ENCODE assay signal across 1 cellular context in the genomic region with DNA sequence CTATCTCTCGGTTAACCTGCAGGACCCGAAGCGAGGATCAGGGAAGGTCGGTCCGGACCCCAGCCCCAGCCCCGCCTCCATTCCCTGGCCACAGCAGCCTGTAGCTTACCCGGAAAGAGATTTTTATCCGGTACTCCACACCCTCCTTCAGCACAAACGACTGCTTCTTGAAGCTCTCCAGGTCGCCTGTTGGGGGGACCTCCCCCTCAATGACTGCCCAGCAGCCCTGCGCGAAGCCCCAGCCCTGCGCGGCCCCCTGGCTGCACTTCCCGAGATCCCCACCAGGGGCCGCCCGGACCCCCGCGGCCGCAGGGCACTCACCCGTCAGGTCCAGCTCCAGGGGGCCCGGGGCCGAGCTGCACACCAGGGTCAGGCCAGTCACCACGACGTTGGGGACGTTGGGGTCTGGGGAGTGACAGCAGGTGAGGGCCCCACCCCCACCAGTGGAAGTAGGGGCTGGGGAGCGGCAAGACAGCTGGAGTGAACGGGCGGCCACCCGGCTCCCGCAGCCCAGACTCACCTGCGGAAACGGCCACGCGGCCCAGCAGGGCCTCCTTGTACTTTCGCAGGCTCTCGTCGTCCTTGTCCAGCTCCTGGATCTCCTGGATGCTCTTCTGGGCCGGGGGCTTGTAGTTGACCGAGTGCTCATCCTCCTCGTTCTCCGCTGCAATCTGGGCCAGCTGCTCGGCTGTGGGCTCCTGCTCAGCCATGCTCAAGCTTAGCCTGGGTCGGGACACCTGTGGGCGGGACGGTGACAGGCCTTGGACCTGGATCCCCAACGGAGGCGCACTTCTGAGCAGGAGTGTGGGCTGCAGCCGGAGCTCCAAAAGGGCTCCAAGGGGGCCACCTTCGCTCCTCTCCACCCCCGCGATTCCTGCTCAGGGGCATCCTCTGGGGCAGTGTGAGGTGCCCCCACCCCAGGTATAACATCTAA.
A peak's percentile ranks its signal among the peaks of the same experiment; 100 is the strongest.
TF ChIP-seq lines count a peak whose summit lies in the region.

No MANE protein-coding gene starts in this region.

TF ChIP-seq in HepG2, 621 proteins besides CTCF, POLR2A, EP300 and RAD21 (continued from another document and continues in another):
- TF ChIP-seq, protein P1, sequence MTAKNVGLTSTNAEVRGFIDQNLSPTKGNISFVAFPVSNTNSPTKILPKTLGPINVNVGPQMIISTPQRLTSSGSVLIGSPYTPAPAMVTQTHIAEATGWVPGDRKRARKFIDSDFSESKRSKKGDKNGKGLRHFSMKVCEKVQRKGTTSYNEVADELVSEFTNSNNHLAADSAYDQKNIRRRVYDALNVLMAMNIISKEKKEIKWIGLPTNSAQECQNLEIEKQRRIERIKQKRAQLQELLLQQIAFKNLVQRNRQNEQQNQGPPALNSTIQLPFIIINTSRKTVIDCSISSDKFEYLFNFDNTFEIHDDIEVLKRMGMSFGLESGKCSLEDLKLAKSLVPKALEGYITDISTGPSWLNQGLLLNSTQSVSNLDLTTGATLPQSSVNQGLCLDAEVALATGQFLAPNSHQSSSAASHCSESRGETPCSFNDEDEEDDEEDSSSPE (CRISPR knock-in tag; IDR thresholded peaks at IDR 0.05): peak; percentile 14; the same call in 1 of the 2 replicates
- TF ChIP-seq PCBP1 (IDR thresholded peaks at IDR 0.05; ENCODE audit: borderline replicate concordance, low read depth, low read length): peak; percentile 22; the same call in 1 of the 2 replicates
- no peak for TF ChIP-seq NFE2L1 (CRISPR knock-in tag; IDR thresholded peaks at IDR 0.05; ENCODE audit: borderline replicate concordance)
- TF ChIP-seq, protein P2, sequence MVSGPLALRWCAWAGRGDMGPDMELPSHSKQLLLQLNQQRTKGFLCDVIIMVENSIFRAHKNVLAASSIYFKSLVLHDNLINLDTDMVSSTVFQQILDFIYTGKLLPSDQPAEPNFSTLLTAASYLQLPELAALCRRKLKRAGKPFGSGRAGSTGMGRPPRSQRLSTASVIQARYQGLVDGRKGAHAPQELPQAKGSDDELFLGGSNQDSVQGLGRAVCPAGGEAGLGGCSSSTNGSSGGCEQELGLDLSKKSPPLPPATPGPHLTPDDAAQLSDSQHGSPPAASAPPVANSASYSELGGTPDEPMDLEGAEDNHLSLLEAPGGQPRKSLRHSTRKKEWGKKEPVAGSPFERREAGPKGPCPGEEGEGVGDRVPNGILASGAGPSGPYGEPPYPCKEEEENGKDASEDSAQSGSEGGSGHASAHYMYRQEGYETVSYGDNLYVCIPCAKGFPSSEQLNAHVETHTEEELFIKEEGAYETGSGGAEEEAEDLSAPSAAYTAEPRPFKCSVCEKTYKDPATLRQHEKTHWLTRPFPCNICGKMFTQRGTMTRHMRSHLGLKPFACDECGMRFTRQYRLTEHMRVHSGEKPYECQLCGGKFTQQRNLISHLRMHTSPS (CRISPR knock-in tag; IDR thresholded peaks at IDR 0.05; ENCODE audit: low read depth): no peak
- TF ChIP-seq JDP2 (CRISPR knock-in tag; IDR thresholded peaks at IDR 0.05; ENCODE audit: borderline replicate concordance): no peak
- TF ChIP-seq, protein P3, sequence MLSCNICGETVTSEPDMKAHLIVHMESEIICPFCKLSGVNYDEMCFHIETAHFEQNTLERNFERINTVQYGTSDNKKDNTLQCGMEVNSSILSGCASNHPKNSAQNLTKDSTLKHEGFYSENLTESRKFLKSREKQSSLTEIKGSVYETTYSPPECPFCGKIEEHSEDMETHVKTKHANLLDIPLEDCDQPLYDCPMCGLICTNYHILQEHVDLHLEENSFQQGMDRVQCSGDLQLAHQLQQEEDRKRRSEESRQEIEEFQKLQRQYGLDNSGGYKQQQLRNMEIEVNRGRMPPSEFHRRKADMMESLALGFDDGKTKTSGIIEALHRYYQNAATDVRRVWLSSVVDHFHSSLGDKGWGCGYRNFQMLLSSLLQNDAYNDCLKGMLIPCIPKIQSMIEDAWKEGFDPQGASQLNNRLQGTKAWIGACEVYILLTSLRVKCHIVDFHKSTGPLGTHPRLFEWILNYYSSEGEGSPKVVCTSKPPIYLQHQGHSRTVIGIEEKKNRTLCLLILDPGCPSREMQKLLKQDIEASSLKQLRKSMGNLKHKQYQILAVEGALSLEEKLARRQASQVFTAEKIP (CRISPR knock-in tag; IDR thresholded peaks at IDR 0.05; ENCODE audit: borderline replicate concordance): no peak
- no peak for TF ChIP-seq SP2 (CRISPR knock-in tag; IDR thresholded peaks at IDR 0.05)
- no peak for TF ChIP-seq ZNF75D (CRISPR knock-in tag; IDR thresholded peaks at IDR 0.05; ENCODE audit: borderline replicate concordance)
- 0 out of 2 replicates have a peak, but pooled peaks have one; percentile 9 for TF ChIP-seq SAP130 (CRISPR knock-in tag; IDR thresholded peaks at IDR 0.05; ENCODE audit: low read depth)
- no peak for TF ChIP-seq HDAC6 (IDR thresholded peaks at IDR 0.05; ENCODE audit: low read depth, low read length)
- TF ChIP-seq, protein P4, sequence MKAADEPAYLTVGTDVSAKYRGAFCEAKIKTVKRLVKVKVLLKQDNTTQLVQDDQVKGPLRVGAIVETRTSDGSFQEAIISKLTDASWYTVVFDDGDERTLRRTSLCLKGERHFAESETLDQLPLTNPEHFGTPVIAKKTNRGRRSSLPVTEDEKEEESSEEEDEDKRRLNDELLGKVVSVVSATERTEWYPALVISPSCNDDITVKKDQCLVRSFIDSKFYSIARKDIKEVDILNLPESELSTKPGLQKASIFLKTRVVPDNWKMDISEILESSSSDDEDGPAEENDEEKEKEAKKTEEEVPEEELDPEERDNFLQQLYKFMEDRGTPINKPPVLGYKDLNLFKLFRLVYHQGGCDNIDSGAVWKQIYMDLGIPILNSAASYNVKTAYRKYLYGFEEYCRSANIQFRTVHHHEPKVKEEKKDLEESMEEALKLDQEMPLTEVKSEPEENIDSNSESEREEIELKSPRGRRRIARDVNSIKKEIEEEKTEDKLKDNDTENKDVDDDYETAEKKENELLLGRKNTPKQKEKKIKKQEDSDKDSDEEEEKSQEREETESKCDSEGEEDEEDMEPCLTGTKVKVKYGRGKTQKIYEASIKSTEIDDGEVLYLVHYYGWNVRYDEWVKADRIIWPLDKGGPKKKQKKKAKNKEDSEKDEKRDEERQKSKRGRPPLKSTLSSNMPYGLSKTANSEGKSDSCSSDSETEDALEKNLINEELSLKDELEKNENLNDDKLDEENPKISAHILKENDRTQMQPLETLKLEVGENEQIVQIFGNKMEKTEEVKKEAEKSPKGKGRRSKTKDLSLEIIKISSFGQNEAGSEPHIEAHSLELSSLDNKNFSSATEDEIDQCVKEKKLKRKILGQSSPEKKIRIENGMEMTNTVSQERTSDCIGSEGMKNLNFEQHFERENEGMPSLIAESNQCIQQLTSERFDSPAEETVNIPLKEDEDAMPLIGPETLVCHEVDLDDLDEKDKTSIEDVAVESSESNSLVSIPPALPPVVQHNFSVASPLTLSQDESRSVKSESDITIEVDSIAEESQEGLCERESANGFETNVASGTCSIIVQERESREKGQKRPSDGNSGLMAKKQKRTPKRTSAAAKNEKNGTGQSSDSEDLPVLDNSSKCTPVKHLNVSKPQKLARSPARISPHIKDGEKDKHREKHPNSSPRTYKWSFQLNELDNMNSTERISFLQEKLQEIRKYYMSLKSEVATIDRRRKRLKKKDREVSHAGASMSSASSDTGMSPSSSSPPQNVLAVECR (CRISPR knock-in tag; IDR thresholded peaks at IDR 0.05; ENCODE audit: borderline replicate concordance): peak; percentile 56
- TF ChIP-seq, protein P5, sequence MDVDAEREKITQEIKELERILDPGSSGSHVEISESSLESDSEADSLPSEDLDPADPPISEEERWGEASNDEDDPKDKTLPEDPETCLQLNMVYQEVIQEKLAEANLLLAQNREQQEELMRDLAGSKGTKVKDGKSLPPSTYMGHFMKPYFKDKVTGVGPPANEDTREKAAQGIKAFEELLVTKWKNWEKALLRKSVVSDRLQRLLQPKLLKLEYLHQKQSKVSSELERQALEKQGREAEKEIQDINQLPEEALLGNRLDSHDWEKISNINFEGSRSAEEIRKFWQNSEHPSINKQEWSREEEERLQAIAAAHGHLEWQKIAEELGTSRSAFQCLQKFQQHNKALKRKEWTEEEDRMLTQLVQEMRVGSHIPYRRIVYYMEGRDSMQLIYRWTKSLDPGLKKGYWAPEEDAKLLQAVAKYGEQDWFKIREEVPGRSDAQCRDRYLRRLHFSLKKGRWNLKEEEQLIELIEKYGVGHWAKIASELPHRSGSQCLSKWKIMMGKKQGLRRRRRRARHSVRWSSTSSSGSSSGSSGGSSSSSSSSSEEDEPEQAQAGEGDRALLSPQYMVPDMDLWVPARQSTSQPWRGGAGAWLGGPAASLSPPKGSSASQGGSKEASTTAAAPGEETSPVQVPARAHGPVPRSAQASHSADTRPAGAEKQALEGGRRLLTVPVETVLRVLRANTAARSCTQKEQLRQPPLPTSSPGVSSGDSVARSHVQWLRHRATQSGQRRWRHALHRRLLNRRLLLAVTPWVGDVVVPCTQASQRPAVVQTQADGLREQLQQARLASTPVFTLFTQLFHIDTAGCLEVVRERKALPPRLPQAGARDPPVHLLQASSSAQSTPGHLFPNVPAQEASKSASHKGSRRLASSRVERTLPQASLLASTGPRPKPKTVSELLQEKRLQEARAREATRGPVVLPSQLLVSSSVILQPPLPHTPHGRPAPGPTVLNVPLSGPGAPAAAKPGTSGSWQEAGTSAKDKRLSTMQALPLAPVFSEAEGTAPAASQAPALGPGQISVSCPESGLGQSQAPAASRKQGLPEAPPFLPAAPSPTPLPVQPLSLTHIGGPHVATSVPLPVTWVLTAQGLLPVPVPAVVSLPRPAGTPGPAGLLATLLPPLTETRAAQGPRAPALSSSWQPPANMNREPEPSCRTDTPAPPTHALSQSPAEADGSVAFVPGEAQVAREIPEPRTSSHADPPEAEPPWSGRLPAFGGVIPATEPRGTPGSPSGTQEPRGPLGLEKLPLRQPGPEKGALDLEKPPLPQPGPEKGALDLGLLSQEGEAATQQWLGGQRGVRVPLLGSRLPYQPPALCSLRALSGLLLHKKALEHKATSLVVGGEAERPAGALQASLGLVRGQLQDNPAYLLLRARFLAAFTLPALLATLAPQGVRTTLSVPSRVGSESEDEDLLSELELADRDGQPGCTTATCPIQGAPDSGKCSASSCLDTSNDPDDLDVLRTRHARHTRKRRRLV (CRISPR knock-in tag; IDR thresholded peaks at IDR 0.05): peak; percentile 48; the same call in 1 of the 2 replicates
- TF ChIP-seq FIP1L1 (IDR thresholded peaks at IDR 0.05; ENCODE audit: borderline replicate concordance, insufficient read depth, low read depth, low read length): no peak; the same call in 1 of the 2 replicates
- TF ChIP-seq, protein P6, sequence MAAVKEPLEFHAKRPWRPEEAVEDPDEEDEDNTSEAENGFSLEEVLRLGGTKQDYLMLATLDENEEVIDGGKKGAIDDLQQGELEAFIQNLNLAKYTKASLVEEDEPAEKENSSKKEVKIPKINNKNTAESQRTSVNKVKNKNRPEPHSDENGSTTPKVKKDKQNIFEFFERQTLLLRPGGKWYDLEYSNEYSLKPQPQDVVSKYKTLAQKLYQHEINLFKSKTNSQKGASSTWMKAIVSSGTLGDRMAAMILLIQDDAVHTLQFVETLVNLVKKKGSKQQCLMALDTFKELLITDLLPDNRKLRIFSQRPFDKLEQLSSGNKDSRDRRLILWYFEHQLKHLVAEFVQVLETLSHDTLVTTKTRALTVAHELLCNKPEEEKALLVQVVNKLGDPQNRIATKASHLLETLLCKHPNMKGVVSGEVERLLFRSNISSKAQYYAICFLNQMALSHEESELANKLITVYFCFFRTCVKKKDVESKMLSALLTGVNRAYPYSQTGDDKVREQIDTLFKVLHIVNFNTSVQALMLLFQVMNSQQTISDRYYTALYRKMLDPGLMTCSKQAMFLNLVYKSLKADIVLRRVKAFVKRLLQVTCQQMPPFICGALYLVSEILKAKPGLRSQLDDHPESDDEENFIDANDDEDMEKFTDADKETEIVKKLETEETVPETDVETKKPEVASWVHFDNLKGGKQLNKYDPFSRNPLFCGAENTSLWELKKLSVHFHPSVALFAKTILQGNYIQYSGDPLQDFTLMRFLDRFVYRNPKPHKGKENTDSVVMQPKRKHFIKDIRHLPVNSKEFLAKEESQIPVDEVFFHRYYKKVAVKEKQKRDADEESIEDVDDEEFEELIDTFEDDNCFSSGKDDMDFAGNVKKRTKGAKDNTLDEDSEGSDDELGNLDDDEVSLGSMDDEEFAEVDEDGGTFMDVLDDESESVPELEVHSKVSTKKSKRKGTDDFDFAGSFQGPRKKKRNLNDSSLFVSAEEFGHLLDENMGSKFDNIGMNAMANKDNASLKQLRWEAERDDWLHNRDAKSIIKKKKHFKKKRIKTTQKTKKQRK (IDR thresholded peaks at IDR 0.05; ENCODE audit: low read length): no peak
- 0 out of 2 replicates have a peak, but pooled peaks have one; percentile 21 for TF ChIP-seq SMAD3 (CRISPR knock-in tag; IDR thresholded peaks at IDR 0.05)
- TF ChIP-seq ZNF614 (CRISPR knock-in tag; IDR thresholded peaks at IDR 0.05; ENCODE audit: borderline replicate concordance): 0 out of 2 replicates have a peak, but pooled peaks have one; percentile 16
- TF ChIP-seq, protein P7, sequence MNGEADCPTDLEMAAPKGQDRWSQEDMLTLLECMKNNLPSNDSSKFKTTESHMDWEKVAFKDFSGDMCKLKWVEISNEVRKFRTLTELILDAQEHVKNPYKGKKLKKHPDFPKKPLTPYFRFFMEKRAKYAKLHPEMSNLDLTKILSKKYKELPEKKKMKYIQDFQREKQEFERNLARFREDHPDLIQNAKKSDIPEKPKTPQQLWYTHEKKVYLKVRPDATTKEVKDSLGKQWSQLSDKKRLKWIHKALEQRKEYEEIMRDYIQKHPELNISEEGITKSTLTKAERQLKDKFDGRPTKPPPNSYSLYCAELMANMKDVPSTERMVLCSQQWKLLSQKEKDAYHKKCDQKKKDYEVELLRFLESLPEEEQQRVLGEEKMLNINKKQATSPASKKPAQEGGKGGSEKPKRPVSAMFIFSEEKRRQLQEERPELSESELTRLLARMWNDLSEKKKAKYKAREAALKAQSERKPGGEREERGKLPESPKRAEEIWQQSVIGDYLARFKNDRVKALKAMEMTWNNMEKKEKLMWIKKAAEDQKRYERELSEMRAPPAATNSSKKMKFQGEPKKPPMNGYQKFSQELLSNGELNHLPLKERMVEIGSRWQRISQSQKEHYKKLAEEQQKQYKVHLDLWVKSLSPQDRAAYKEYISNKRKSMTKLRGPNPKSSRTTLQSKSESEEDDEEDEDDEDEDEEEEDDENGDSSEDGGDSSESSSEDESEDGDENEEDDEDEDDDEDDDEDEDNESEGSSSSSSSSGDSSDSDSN (CRISPR knock-in tag; IDR thresholded peaks at IDR 0.05): peak; percentile 69
- TF ChIP-seq, protein P8, sequence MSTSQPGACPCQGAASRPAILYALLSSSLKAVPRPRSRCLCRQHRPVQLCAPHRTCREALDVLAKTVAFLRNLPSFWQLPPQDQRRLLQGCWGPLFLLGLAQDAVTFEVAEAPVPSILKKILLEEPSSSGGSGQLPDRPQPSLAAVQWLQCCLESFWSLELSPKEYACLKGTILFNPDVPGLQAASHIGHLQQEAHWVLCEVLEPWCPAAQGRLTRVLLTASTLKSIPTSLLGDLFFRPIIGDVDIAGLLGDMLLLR (CRISPR knock-in tag; IDR thresholded peaks at IDR 0.05): no peak
- no peak for TF ChIP-seq MZF1 (CRISPR knock-in tag; IDR thresholded peaks at IDR 0.05; ENCODE audit: borderline replicate concordance)
- TF ChIP-seq ZBTB20 (CRISPR knock-in tag; IDR thresholded peaks at IDR 0.05; ENCODE audit: borderline replicate concordance, low read depth): no peak
- TF ChIP-seq HOXA3 (CRISPR knock-in tag; IDR thresholded peaks at IDR 0.05): peak; percentile 77
- TF ChIP-seq SCMH1 (CRISPR knock-in tag; IDR thresholded peaks at IDR 0.05; ENCODE audit: borderline replicate concordance): no peak
- no peak for TF ChIP-seq ZNF484 (CRISPR knock-in tag; IDR thresholded peaks at IDR 0.05; ENCODE audit: borderline replicate concordance, low read depth)
- peak; percentile 52; the same call in 1 of the 2 replicates for TF ChIP-seq ZNF672 (CRISPR knock-in tag; IDR thresholded peaks at IDR 0.05)
- TF ChIP-seq MYNN (CRISPR knock-in tag; IDR thresholded peaks at IDR 0.05; ENCODE audit: low read depth): no peak
- peak; percentile 92 for TF ChIP-seq AKAP8 (CRISPR knock-in tag; IDR thresholded peaks at IDR 0.05)
- no peak for TF ChIP-seq EHMT2 (IDR thresholded peaks at IDR 0.05; ENCODE audit: borderline replicate concordance, low read depth, low read length)
- TF ChIP-seq ATAD3A (CRISPR knock-in tag; IDR thresholded peaks at IDR 0.05): no peak
